In genomic region chr19:56314018-56314583, GRCh38 we compare ENCODE assay signal across 8 cellular contexts.
A peak's percentile ranks its signal among the peaks of the same experiment; 100 is the strongest.
DNase-seq lines count a peak whose midpoint lies in the region; ATAC-seq and TF ChIP-seq lines count a peak whose summit lies in the region.

No MANE protein-coding gene starts in this region.

- TF ChIP-seq CTCF in AG10803 (conservative IDR thresholded peaks at IDR 0.05; ENCODE audit: low read length) = no peak

- peak overlapping the region; percentile 87 for H3K9ac ChIP-seq in mucosa of stomach (ENCODE audit: low read length)

- DNase-seq in AG10803 (ENCODE audit: low read depth) = no peak
- peak; percentile 76 for DNase-seq in NCI-H774 (lab: John Stamatoyannopoulos, UW)
- DNase-seq in dedifferentiated amniotic fluid mesenchymal stem cell (ENCODE audit: extremely low spot score) = peak; percentile 22
- DNase-seq in stimulated activated CD4-positive, alpha-beta T cell treated with anti-CD3 and anti-CD28 coated beads, Interleukin-4, amount 100 ng/mL, for 4 hours = no peak
- no peak for DNase-seq in NCI-H524 (lab: John Stamatoyannopoulos, UW)
- DNase-seq in NCI-H1694 treated with DMSO at 0.1 percent for 48 hours (lab: John Stamatoyannopoulos, UW) = no peak

- H3K9me3 ChIP-seq in mucosa of stomach (ENCODE audit: control insufficient read depth, low read length) = no peaks in the 10 kb centered on the region

- no peaks in the 10 kb centered on the region for H3K36me3 ChIP-seq in mucosa of stomach (ENCODE audit: control insufficient read depth, insufficient read depth, low read length)

- H3K27me3 ChIP-seq in mucosa of stomach (ENCODE audit: control insufficient read depth, insufficient read depth, low read length) = no peaks in the 10 kb centered on the region

- H3K4me1 ChIP-seq in mucosa of stomach (ENCODE audit: control insufficient read depth, insufficient read depth, low read length) = peaks cover 8% of the 10 kb centered on the region

- ATAC-seq in GM21515 (IDR thresholded peaks at IDR 0.05; ENCODE audit: unreplicated experiment) = peak; percentile 1

- H3K4me3 ChIP-seq in AG10803 (ENCODE audit: low read length) (peak overlapping the region; percentile 93), mucosa of stomach (ENCODE audit: low read length) (peak overlapping the region; percentile 71)

Comparison
In these comparisons a context has a peak if more than half of its experiments do, and no peak if none do; other contexts are left out.
1. DNase-seq: peak in NCI-H774 (single experiment) and dedifferentiated amniotic fluid mesenchymal stem cell (single experiment); none in AG10803 (single experiment), stimulated activated CD4-positive, alpha-beta T cell treated with anti-CD3 and anti-CD28 coated beads, Interleukin-4, amount 100 ng/mL, for 4 hours (0 of 2), NCI-H524 (0 of 2) and NCI-H1694 treated with DMSO at 0.1 percent for 48 hours (single experiment).